Comparison of ENCODE assay signal across 11 cellular contexts in the genomic region with DNA sequence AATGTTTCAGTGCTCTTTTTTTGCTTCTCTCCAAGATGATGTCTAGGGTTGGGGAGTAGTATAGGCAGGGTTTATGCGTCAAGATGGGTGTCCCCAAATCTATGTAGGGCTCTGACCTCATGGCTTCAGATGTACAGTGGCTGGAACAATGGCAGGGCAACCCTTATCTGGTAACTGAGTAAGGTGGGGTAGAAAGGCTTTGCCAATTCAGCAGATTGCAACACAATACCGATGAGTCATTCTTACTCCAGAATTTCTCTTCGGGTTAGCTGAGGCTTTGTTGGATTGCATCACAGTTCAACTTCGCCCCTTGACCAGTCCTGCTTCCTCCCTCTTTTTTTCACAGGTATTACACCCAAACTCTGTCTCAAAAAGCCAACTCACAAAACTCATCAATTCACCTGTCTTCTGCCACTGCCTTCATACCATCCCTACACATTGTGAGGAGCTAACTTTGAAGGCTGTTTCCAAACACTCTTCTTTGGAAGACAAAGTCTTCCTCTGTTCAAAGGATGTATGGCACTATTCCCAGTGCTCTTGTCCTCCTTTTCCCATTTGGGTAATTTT.
DNase-seq lines count a peak whose midpoint lies in the region; ATAC-seq, FAIRE-seq and TF ChIP-seq lines count a peak whose summit lies in the region.
"Had no signal": no experiment of that assay in that cellular context is flagged by ENCODE, and none has a peak within 500 bp of the region (broad histone marks: within the 10 kb centered on the region; RNA-seq: fewer than 3 reads in every experiment).

No MANE protein-coding gene starts in this region.

- H3K27ac ChIP-seq in RWPE1 = no peak overlapping the region
- peak overlapping the region in 1 of 4 donors; percentile 32 for H3K27ac ChIP-seq in gastroesophageal sphincter
- no peak overlapping the region for H3K27ac ChIP-seq in sigmoid colon
- H3K27ac ChIP-seq: parathyroid adenoma, tibial artery had no signal

- ATAC-seq in gastroesophageal sphincter = peak; percentile 92
- no peak for ATAC-seq in HG02885 (IDR thresholded peaks at IDR 0.05; ENCODE audit: poor library complexity, unreplicated experiment)
- no peak for ATAC-seq in activated CD8-positive, alpha-beta T cell treated with anti-CD3 and anti-CD28 coated beads, Interleukin-2, amount 10 ng/mL, durations not matched to agents 7 days and 5 days

- CTCF ChIA-PET in RWPE1 (lab: Yijun Ruan, JAX) = interaction anchor here (0.7 to 0.8 kb wide), 2 partner anchors 153 to 174 kb away, joined by 3 to 4 read pairs; no protein-coding TSS in a partner anchor
- CTCF ChIA-PET in activated CD8-positive, alpha-beta T cell treated with anti-CD3 and anti-CD28 coated beads, Interleukin-2, amount 10 ng/mL, durations not matched to agents 7 days and 5 days (lab: Charles Lee) = no interaction called here

- H3K27ac Mint-ChIP-seq in activated CD8-positive, alpha-beta T cell treated with anti-CD3 and anti-CD28 coated beads, Interleukin-2, amount 10 ng/mL, durations not matched to agents 7 days and 5 days = no peak overlapping the region

- TF ChIP-seq EP300 in gastroesophageal sphincter (IDR thresholded peaks at IDR 0.05) (no peak), sigmoid colon (IDR thresholded peaks at IDR 0.05) (no peak)

- H3K36me3 ChIP-seq in gastroesophageal sphincter (no peaks in the 10 kb centered on the region), sigmoid colon (no peaks in the 10 kb centered on the region)
- H3K36me3 ChIP-seq: tibial artery had no signal

- no peak overlapping the region for H3K4me3 Mint-ChIP-seq in activated CD8-positive, alpha-beta T cell treated with anti-CD3 and anti-CD28 coated beads, Interleukin-2, amount 10 ng/mL, durations not matched to agents 7 days and 5 days
- H3K4me3 Mint-ChIP-seq: central memory CD8-positive, alpha-beta T cell had no signal

- H3K4me1 ChIP-seq in gastroesophageal sphincter (no peaks in the 10 kb centered on the region), sigmoid colon (no peaks in the 10 kb centered on the region)
- H3K4me1 ChIP-seq: parathyroid adenoma had no signal

- H3K4me3 ChIP-seq in gastroesophageal sphincter (no peak overlapping the region), sigmoid colon (no peak overlapping the region)
- H3K4me3 ChIP-seq: tibial artery had no signal

- peak; percentile 90 for FAIRE-seq in H54 (lab: Jason Lieb, UNC)

- POLR2A ChIA-PET in RWPE1 (lab: Yijun Ruan, JAX; ENCODE audit: low non-redundant PET) = no interaction called here
- POLR2A ChIA-PET in activated CD8-positive, alpha-beta T cell treated with anti-CD3 and anti-CD28 coated beads, Interleukin-2, amount 10 ng/mL, durations not matched to agents 7 days and 5 days (lab: Charles Lee) = no interaction called here

- peaks cover 14% of the 10 kb centered on the region for H3K4me1 Mint-ChIP-seq in activated CD8-positive, alpha-beta T cell treated with anti-CD3 and anti-CD28 coated beads, Interleukin-2, amount 10 ng/mL, durations not matched to agents 7 days and 5 days (ENCODE audit: low read depth)

- TF ChIP-seq POLR2A in H54 (IDR thresholded peaks at IDR 0.05; ENCODE audit: low read depth, low read length) (no peak), gastroesophageal sphincter (IDR thresholded peaks at IDR 0.05) (no peak), sigmoid colon (IDR thresholded peaks at IDR 0.05) (no peak)

- peaks cover 7% of the 10 kb centered on the region for H3K27me3 Mint-ChIP-seq in activated CD8-positive, alpha-beta T cell treated with anti-CD3 and anti-CD28 coated beads, Interleukin-2, amount 10 ng/mL, durations not matched to agents 7 days and 5 days (ENCODE audit: low read depth)

- TF ChIP-seq CTCF in RWPE1 (conservative IDR thresholded peaks at IDR 0.05; ENCODE audit: low read depth) (no peak), gastroesophageal sphincter (IDR thresholded peaks at IDR 0.05) (no peak), sigmoid colon (IDR thresholded peaks at IDR 0.05) (no peak)

- H3K36me3 Mint-ChIP-seq in activated CD8-positive, alpha-beta T cell treated with anti-CD3 and anti-CD28 coated beads, Interleukin-2, amount 10 ng/mL, durations not matched to agents 7 days and 5 days (ENCODE audit: low read depth) = no peaks in the 10 kb centered on the region

- H3K27me3 ChIP-seq in gastroesophageal sphincter (no peaks in the 10 kb centered on the region), sigmoid colon (no peaks in the 10 kb centered on the region)
- H3K27me3 ChIP-seq: tibial artery had no signal

- peak; percentile 14 for DNase-seq in H54 (ENCODE audit: insufficient read length, low spot score)
- DNase-seq in RWPE1 (ENCODE audit: low spot score) = peak; percentile 75
- peak; percentile 76 for DNase-seq in sigmoid colon
- DNase-seq in NCI-H82 (lab: John Stamatoyannopoulos, UW) = no peak
- DNase-seq in DMS114 treated with DMSO at 0.1 percent for 48 hours (lab: John Stamatoyannopoulos, UW; ENCODE audit: unreplicated experiment) = no peak
- DNase-seq in activated CD8-positive, alpha-beta T cell treated with anti-CD3 and anti-CD28 coated beads, Interleukin-2, amount 10 ng/mL, durations not matched to agents 7 days and 5 days = no peak

- H3K9me3 ChIP-seq in gastroesophageal sphincter (no peaks in the 10 kb centered on the region), sigmoid colon (no peaks in the 10 kb centered on the region)
- H3K9me3 ChIP-seq: tibial artery had no signal

- intact Hi-C loops in sigmoid colon (cut with DNase I) = no loop called here

- H3K9me3 Mint-ChIP-seq in activated CD8-positive, alpha-beta T cell treated with anti-CD3 and anti-CD28 coated beads, Interleukin-2, amount 10 ng/mL, durations not matched to agents 7 days and 5 days (ENCODE audit: insufficient read depth) = no peaks in the 10 kb centered on the region
- H3K9me3 Mint-ChIP-seq: central memory CD8-positive, alpha-beta T cell had no signal

- WGBS in gastroesophageal sphincter (ENCODE audit: low coverage in 1 of 2), 2 donors = 50 to 54% methylated on average over 4 of the region's 4 CpGs
- 14 to 54% methylated on average over 4 of the region's 4 CpGs for WGBS in sigmoid colon, 2 donors

Comparison
In these comparisons a context has a peak if more than half of its experiments do, and no peak if none do; other contexts are left out.
1. DNase-seq: peak in H54 (single experiment), RWPE1 (single experiment) and sigmoid colon (single experiment); none in NCI-H82 (single experiment), DMS114 treated with DMSO at 0.1 percent for 48 hours (single experiment) and activated CD8-positive, alpha-beta T cell treated with anti-CD3 and anti-CD28 coated beads, Interleukin-2, amount 10 ng/mL, durations not matched to agents 7 days and 5 days (single experiment).